7 cellular contexts compared by ENCODE assay signal in genomic region chr1:6486433-6487011, GRCh38.
DNase-seq lines count a peak whose midpoint lies in the region; ATAC-seq and TF ChIP-seq lines count a peak whose summit lies in the region.

No MANE protein-coding gene starts in this region.

- peak; percentile 37 for ATAC-seq in RWPE2 (ENCODE audit: low read depth)

- H3K36me3 ChIP-seq in KMS-11 (ENCODE audit: insufficient read depth) (no peaks in the 10 kb centered on the region), RWPE2 (ENCODE audit: low read depth) (peaks cover 8% of the 10 kb centered on the region), subcutaneous abdominal adipose tissue (ENCODE audit: control insufficient read depth in 5 of 5, insufficient read depth in 5 of 5, low read length in 5 of 5) (peaks cover 0 to 4% (median 0%) of the 10 kb centered on the region in 5 donors)

- H3K4me2 ChIP-seq in KMS-11: no peak overlapping the region; the same call in 1 of the 2 replicates

- peaks cover 43% of the 10 kb centered on the region for H3K27me3 ChIP-seq in KMS-11 (ENCODE audit: insufficient read depth, low read depth)
- H3K27me3 ChIP-seq in RWPE2 (ENCODE audit: insufficient read depth, poor library complexity, severe bottlenecking): no peaks in the 10 kb centered on the region
- peaks cover 0 to 16% (median 0%) of the 10 kb centered on the region in 5 donors for H3K27me3 ChIP-seq in subcutaneous abdominal adipose tissue (ENCODE audit: control insufficient read depth in 5 of 5, insufficient read depth in 4 of 5, low read length in 5 of 5)

- H2AFZ ChIP-seq in KMS-11 (ENCODE audit: low read depth): peak overlapping the region; percentile 32; the same call in 1 of the 2 replicates

- no peak overlapping the region for H3K4me3 ChIP-seq in KMS-11 (IDR thresholded peaks at IDR 0.05; ENCODE audit: insufficient read depth, low read depth, low read length)
- H3K4me3 ChIP-seq in RWPE2 (ENCODE audit: severe bottlenecking): peak overlapping the region; percentile 49
- peak overlapping the region in 1 of 2 donors; percentile 50 for H3K4me3 ChIP-seq in foreskin fibroblast (ENCODE audit: low read depth in 1 of 2, low read length in 2 of 2)
- H3K4me3 ChIP-seq in subcutaneous abdominal adipose tissue (ENCODE audit: low read depth in 1 of 5, low read length in 5 of 5): peak overlapping the region in 3 of 5 donors; percentile 17 to 38 (median 30)

- TF ChIP-seq CTCF in GM12873 (IDR thresholded peaks at IDR 0.05; ENCODE audit: insufficient read depth, low read depth, low read length, missing control alignments) (peak; percentile 97), KMS-11 (conservative IDR thresholded peaks at IDR 0.05; ENCODE audit: low read depth, low read length) (peak; percentile 93), RWPE2 (IDR thresholded peaks at IDR 0.05; ENCODE audit: poor library complexity, severe bottlenecking) (peak; percentile 91), foreskin fibroblast (IDR thresholded peaks at IDR 0.05; ENCODE audit: low read depth, low read length) (peak; percentile 98)

- DNase-seq in RWPE2 (ENCODE audit: low spot score): no peak
- DNase-seq in activated T-helper 9 cell treated with anti-CD3 and anti-CD28 coated beads, Interleukin-2, amount 50 U/mL, for 16 hours (ENCODE audit: low read depth): peak; percentile 78
- peak; percentile 71 to 93 for DNase-seq in foreskin fibroblast
- DNase-seq in non-pigmented ciliary epithelial cell (ENCODE audit: low read depth): peak; percentile 42

- no peak overlapping the region for H3K27ac ChIP-seq in KMS-11
- peak overlapping the region; percentile 99 for H3K27ac ChIP-seq in RWPE2 (ENCODE audit: poor library complexity, severe bottlenecking)
- no peak overlapping the region for H3K27ac ChIP-seq in subcutaneous abdominal adipose tissue (ENCODE audit: low read depth, low read length)

- H4K20me1 ChIP-seq in KMS-11 (ENCODE audit: insufficient read depth): no peaks in the 10 kb centered on the region

- no peaks in the 10 kb centered on the region for H3K9me3 ChIP-seq in RWPE2 (ENCODE audit: severe bottlenecking)
- H3K9me3 ChIP-seq in subcutaneous abdominal adipose tissue (ENCODE audit: control insufficient read depth in 5 of 5, low read length in 5 of 5): no peaks in the 10 kb centered on the region

- no peak overlapping the region for H3K9ac ChIP-seq in KMS-11
- H3K9ac ChIP-seq in subcutaneous abdominal adipose tissue (ENCODE audit: low read length in 5 of 5): peak overlapping the region in 1 of 5 donors; percentile 51

- H3K4me1 ChIP-seq in KMS-11 (ENCODE audit: low read depth, poor library complexity, severe bottlenecking) (peaks cover 18% of the 10 kb centered on the region), RWPE2 (ENCODE audit: insufficient read depth, poor library complexity, severe bottlenecking) (peaks cover 19% of the 10 kb centered on the region), subcutaneous abdominal adipose tissue (ENCODE audit: control insufficient read depth in 5 of 5, insufficient read depth in 5 of 5, low read length in 5 of 5) (peaks cover 0 to 67% (median 48%) of the 10 kb centered on the region in 5 donors)

- H3K79me2 ChIP-seq in KMS-11 (ENCODE audit: insufficient read depth, low read depth): no peaks in the 10 kb centered on the region
